Comparison of ENCODE assay signal across 1 cellular context in the genomic region with DNA sequence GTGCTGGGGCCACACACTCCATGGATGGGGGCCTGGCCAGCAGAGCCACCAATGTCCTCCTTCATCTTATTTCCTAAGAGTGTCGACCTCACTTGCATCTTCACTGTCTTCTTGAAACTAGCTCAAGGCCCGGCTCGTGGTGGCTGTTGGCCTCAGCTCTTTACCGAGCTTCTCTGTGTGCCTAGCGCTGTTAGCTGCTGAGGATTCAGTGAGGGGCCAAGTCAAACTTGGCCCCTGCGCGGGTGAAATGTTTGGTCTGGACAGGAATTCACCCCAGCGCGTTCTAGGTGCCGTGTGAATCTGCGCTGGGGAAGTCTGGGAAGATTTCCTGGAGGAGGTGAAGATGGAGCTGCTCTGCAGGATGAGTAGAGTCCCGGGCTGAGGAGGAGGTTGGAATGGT.
TF ChIP-seq lines count a peak whose summit lies in the region.

No MANE protein-coding gene starts in this region.

TF ChIP-seq in GM23338, 12 proteins besides CTCF, POLR2A, EP300 and RAD21:
- TF ChIP-seq STAT1 (IDR thresholded peaks at IDR 0.05; ENCODE audit: unreplicated experiment) (no peak), EZH2 (IDR thresholded peaks at IDR 0.05; ENCODE audit: low read depth, unreplicated experiment) (no peak), ZNF114 (CRISPR knock-in tag; IDR thresholded peaks at IDR 0.05) (no peak), JUNB (IDR thresholded peaks at IDR 0.05; ENCODE audit: unreplicated experiment) (no peak), ZNF331 (CRISPR knock-in tag; IDR thresholded peaks at IDR 0.05; ENCODE audit: low read depth) (no peak), POLR2AphosphoS5 (IDR thresholded peaks at IDR 0.05; ENCODE audit: low read depth) (no peak), EZH2phosphoT487 (IDR thresholded peaks at IDR 0.05; ENCODE audit: unreplicated experiment) (no peak)
- TF ChIP-seq, protein P1, sequence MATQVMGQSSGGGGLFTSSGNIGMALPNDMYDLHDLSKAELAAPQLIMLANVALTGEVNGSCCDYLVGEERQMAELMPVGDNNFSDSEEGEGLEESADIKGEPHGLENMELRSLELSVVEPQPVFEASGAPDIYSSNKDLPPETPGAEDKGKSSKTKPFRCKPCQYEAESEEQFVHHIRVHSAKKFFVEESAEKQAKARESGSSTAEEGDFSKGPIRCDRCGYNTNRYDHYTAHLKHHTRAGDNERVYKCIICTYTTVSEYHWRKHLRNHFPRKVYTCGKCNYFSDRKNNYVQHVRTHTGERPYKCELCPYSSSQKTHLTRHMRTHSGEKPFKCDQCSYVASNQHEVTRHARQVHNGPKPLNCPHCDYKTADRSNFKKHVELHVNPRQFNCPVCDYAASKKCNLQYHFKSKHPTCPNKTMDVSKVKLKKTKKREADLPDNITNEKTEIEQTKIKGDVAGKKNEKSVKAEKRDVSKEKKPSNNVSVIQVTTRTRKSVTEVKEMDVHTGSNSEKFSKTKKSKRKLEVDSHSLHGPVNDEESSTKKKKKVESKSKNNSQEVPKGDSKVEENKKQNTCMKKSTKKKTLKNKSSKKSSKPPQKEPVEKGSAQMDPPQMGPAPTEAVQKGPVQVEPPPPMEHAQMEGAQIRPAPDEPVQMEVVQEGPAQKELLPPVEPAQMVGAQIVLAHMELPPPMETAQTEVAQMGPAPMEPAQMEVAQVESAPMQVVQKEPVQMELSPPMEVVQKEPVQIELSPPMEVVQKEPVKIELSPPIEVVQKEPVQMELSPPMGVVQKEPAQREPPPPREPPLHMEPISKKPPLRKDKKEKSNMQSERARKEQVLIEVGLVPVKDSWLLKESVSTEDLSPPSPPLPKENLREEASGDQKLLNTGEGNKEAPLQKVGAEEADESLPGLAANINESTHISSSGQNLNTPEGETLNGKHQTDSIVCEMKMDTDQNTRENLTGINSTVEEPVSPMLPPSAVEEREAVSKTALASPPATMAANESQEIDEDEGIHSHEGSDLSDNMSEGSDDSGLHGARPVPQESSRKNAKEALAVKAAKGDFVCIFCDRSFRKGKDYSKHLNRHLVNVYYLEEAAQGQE (IDR thresholded peaks at IDR 0.05; ENCODE audit: unreplicated experiment): no peak
- TF ChIP-seq, protein P2, sequence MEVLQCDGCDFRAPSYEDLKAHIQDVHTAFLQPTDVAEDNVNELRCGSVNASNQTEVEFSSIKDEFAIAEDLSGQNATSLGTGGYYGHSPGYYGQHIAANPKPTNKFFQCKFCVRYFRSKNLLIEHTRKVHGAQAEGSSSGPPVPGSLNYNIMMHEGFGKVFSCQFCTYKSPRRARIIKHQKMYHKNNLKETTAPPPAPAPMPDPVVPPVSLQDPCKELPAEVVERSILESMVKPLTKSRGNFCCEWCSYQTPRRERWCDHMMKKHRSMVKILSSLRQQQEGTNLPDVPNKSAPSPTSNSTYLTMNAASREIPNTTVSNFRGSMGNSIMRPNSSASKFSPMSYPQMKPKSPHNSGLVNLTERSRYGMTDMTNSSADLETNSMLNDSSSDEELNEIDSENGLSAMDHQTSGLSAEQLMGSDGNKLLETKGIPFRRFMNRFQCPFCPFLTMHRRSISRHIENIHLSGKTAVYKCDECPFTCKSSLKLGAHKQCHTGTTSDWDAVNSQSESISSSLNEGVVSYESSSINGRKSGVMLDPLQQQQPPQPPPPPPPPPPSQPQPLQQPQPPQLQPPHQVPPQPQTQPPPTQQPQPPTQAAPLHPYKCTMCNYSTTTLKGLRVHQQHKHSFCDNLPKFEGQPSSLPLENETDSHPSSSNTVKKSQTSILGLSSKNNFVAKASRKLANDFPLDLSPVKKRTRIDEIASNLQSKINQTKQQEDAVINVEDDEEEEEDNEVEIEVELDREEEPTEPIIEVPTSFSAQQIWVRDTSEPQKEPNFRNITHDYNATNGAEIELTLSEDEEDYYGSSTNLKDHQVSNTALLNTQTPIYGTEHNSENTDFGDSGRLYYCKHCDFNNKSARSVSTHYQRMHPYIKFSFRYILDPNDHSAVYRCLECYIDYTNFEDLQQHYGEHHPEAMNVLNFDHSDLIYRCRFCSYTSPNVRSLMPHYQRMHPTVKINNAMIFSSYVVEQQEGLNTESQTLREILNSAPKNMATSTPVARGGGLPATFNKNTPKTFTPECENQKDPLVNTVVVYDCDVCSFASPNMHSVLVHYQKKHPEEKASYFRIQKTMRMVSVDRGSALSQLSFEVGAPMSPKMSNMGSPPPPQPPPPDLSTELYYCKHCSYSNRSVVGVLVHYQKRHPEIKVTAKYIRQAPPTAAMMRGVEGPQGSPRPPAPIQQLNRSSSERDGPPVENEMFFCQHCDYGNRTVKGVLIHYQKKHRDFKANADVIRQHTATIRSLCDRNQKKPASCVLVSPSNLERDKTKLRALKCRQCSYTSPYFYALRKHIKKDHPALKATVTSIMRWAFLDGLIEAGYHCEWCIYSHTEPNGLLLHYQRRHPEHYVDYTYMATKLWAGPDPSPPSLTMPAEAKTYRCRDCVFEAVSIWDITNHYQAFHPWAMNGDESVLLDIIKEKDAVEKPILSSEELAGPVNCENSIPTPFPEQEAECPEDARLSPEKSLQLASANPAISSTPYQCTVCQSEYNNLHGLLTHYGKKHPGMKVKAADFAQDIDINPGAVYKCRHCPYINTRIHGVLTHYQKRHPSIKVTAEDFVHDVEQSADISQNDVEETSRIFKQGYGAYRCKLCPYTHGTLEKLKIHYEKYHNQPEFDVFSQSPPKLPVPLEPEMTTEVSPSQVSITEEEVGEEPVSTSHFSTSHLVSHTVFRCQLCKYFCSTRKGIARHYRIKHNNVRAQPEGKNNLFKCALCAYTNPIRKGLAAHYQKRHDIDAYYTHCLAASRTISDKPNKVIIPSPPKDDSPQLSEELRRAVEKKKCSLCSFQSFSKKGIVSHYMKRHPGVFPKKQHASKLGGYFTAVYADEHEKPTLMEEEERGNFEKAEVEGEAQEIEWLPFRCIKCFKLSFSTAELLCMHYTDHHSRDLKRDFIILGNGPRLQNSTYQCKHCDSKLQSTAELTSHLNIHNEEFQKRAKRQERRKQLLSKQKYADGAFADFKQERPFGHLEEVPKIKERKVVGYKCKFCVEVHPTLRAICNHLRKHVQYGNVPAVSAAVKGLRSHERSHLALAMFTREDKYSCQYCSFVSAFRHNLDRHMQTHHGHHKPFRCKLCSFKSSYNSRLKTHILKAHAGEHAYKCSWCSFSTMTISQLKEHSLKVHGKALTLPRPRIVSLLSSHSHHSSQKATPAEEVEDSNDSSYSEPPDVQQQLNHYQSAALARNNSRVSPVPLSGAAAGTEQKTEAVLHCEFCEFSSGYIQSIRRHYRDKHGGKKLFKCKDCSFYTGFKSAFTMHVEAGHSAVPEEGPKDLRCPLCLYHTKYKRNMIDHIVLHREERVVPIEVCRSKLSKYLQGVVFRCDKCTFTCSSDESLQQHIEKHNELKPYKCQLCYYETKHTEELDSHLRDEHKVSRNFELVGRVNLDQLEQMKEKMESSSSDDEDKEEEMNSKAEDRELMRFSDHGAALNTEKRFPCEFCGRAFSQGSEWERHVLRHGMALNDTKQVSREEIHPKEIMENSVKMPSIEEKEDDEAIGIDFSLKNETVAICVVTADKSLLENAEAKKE (CRISPR knock-in tag; IDR thresholded peaks at IDR 0.05): no peak
- TF ChIP-seq, protein P3, sequence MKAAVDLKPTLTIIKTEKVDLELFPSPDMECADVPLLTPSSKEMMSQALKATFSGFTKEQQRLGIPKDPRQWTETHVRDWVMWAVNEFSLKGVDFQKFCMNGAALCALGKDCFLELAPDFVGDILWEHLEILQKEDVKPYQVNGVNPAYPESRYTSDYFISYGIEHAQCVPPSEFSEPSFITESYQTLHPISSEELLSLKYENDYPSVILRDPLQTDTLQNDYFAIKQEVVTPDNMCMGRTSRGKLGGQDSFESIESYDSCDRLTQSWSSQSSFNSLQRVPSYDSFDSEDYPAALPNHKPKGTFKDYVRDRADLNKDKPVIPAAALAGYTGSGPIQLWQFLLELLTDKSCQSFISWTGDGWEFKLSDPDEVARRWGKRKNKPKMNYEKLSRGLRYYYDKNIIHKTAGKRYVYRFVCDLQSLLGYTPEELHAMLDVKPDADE (IDR thresholded peaks at IDR 0.05): no peak
